In the genomic region with DNA sequence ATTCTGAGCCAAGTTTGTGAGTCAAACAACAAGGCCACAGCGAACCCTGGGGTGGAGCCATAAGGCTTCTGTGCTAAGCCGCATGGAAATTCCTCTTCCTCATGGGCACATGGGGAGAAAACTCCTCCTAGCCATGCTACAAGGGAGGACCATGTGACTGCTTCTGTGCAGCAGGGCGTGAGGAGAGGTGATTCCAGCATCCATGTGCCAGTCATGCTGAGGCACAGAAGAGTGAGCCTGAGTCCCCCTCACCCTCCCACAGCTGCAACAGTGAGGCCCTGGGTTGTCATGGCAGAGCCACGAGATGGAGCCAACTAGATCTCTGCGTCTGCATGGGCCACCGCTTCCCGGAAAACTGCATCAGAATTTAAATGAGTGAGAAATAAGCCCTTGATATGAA, we compare ENCODE assay signal across 21 cellular contexts.
"Had no signal": no experiment of that assay in that cellular context is flagged by ENCODE, and none has a peak within 500 bp of the region (broad histone marks: within the 10 kb centered on the region; RNA-seq: fewer than 3 reads in every experiment).

No MANE protein-coding gene starts in this region.

- H3K9me3 ChIP-seq: gastroesophageal sphincter, pancreas, sigmoid colon, testis, upper lobe of right lung had no signal

- ATAC-seq: activated T-cell treated with anti-CD3 and anti-CD28 coated beads, Interleukin-2, amount 50 U/mL, for 72 hours; gastroesophageal sphincter; left lobe of liver; natural killer cell; pancreas; stimulated activated naive B cell treated with anti-CD40 and anti-IgM and Interleukin-4, amounts not matched to agents 10 μg/mL and 1 μg/mL and 100 μg/mL, for 72 hours; upper lobe of right lung had no signal

- DNase-seq: activated CD4-positive, alpha-beta memory T cell treated with anti-CD3 and anti-CD28 coated beads, Interleukin-2, amount 10 ng/mL, durations not matched to agents 7 days and 5 days; activated CD4-positive, alpha-beta T cell treated with anti-CD3 and anti-CD28 coated beads for 48 hours; activated effector memory CD4-positive, alpha-beta T cell treated with Interleukin-2 at 50 U/mL for 16 hours; activated naive CD4-positive, alpha-beta T cell treated with anti-CD3 and anti-CD28 coated beads for 36 hours; activated naive CD8-positive, alpha-beta T cell treated with anti-CD3 and anti-CD28 coated beads, Interleukin-2, amount 10 ng/mL, durations not matched to agents 7 days and 5 days; activated T-cell treated with anti-CD3 and anti-CD28 coated beads, Interleukin-2, amount 50 U/mL, for 72 hours; amniotic stem cell; head of caudate nucleus; mammary epithelial cell; midbrain; natural killer cell; pancreas; sigmoid colon; stimulated activated CD4-positive, alpha-beta T cell treated with anti-CD3 and anti-CD28 coated beads, Interleukin-15, amount 100 ng/mL, for 24 hours; stimulated activated naive B cell treated with anti-CD40 and anti-IgM and Interleukin-4, amounts not matched to agents 10 μg/mL and 1 μg/mL and 100 μg/mL, for 72 hours; testis; upper lobe of right lung had no signal

- H3K36me3 ChIP-seq: gastroesophageal sphincter, pancreas, sigmoid colon, upper lobe of right lung had no signal

- H3K4me3 ChIP-seq: coronary artery, gastroesophageal sphincter, pancreas, sigmoid colon, smooth muscle cell, testis, upper lobe of right lung had no signal

- H3K4me2 ChIP-seq: smooth muscle cell had no signal

- H3K27ac ChIP-seq: coronary artery, gastroesophageal sphincter, pancreas, sigmoid colon, testis, upper lobe of right lung had no signal

- H3K27me3 ChIP-seq: pancreas, sigmoid colon, testis, upper lobe of right lung had no signal

- H3K4me1 ChIP-seq: gastroesophageal sphincter, pancreas, sigmoid colon, testis, upper lobe of right lung had no signal
